1 cellular context compared by ENCODE assay signal in the genomic region with DNA sequence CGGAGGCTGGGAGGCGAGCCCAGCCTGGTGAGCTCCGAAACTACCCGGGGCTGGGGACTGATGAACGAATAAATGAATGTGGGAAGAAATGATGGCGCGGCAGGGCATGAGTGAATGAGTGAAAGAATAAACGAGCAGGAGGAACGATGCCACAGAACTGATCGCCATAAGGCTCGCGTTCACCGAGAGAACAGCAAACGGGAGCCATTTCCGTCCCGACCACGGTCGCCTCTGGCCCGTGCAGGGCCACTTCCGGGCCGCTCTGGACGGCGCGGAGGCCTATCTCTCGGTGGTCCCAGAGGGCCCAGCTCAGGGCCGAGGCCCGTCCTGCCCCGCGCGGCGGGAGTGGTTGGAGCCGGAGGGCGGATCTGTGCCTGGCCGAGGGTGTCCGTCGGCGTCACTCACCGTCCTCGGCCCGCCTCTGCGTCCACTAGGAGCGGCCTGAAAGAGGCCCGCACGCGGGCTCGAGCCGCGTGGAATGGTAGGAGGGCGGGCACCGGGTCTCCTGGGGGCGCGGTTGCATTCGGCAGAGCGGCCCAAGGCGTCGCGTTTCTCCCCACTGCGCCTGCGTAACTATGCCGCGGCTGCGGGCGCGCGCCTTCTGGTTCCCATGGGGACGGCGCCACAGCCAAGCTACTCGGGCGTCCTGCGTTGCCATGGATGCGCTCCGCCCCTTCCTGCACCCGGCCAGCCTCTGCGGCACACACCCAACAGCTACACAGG.
TF ChIP-seq lines count a peak whose summit lies in the region.

TSS of gene ZNF497 (minus strand) at position 480 of the 723 bp plus-strand sequence. CDS start 5,116 bp downstream, outside the sequence.

TF ChIP-seq in K562, 482 proteins besides CTCF, POLR2A, EP300 and RAD21 (continued from another document and continues in another):
- TF ChIP-seq, protein P1, sequence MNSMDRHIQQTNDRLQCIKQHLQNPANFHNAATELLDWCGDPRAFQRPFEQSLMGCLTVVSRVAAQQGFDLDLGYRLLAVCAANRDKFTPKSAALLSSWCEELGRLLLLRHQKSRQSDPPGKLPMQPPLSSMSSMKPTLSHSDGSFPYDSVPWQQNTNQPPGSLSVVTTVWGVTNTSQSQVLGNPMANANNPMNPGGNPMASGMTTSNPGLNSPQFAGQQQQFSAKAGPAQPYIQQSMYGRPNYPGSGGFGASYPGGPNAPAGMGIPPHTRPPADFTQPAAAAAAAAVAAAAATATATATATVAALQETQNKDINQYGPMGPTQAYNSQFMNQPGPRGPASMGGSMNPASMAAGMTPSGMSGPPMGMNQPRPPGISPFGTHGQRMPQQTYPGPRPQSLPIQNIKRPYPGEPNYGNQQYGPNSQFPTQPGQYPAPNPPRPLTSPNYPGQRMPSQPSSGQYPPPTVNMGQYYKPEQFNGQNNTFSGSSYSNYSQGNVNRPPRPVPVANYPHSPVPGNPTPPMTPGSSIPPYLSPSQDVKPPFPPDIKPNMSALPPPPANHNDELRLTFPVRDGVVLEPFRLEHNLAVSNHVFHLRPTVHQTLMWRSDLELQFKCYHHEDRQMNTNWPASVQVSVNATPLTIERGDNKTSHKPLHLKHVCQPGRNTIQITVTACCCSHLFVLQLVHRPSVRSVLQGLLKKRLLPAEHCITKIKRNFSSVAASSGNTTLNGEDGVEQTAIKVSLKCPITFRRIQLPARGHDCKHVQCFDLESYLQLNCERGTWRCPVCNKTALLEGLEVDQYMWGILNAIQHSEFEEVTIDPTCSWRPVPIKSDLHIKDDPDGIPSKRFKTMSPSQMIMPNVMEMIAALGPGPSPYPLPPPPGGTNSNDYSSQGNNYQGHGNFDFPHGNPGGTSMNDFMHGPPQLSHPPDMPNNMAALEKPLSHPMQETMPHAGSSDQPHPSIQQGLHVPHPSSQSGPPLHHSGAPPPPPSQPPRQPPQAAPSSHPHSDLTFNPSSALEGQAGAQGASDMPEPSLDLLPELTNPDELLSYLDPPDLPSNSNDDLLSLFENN (IDR thresholded peaks at IDR 0.05; ENCODE audit: low read depth in 2 of 2, low read length in 2 of 2) = 0 out of 4 replicates have a peak, but pooled peaks of 1 of the 2 experiments have one; percentile 9
- TF ChIP-seq SIX5 (IDR thresholded peaks at IDR 0.05; ENCODE audit: borderline replicate concordance in 1 of 2, insufficient read depth in 1 of 2, low read depth in 1 of 2, low read length in 2 of 2) = peak in 1 of 2 experiments; percentile 45; a peak in 2 of 4 replicates
- no peak; the same call in 1 of the 2 replicates for TF ChIP-seq OTX1 (CRISPR knock-in tag; IDR thresholded peaks at IDR 0.05)
- no peak for TF ChIP-seq IRF9 (tag; IDR thresholded peaks at IDR 0.05)
- no peak for TF ChIP-seq ZNF436 (CRISPR knock-in tag; IDR thresholded peaks at IDR 0.05)
- no peak; a peak in 2 of 4 replicates for TF ChIP-seq SRF (CRISPR knock-in tag; IDR thresholded peaks at IDR 0.05)
- peak; percentile 79; the same call in 1 of the 2 replicates for TF ChIP-seq PML (IDR thresholded peaks at IDR 0.05; ENCODE audit: low read length)
- TF ChIP-seq, protein P2, sequence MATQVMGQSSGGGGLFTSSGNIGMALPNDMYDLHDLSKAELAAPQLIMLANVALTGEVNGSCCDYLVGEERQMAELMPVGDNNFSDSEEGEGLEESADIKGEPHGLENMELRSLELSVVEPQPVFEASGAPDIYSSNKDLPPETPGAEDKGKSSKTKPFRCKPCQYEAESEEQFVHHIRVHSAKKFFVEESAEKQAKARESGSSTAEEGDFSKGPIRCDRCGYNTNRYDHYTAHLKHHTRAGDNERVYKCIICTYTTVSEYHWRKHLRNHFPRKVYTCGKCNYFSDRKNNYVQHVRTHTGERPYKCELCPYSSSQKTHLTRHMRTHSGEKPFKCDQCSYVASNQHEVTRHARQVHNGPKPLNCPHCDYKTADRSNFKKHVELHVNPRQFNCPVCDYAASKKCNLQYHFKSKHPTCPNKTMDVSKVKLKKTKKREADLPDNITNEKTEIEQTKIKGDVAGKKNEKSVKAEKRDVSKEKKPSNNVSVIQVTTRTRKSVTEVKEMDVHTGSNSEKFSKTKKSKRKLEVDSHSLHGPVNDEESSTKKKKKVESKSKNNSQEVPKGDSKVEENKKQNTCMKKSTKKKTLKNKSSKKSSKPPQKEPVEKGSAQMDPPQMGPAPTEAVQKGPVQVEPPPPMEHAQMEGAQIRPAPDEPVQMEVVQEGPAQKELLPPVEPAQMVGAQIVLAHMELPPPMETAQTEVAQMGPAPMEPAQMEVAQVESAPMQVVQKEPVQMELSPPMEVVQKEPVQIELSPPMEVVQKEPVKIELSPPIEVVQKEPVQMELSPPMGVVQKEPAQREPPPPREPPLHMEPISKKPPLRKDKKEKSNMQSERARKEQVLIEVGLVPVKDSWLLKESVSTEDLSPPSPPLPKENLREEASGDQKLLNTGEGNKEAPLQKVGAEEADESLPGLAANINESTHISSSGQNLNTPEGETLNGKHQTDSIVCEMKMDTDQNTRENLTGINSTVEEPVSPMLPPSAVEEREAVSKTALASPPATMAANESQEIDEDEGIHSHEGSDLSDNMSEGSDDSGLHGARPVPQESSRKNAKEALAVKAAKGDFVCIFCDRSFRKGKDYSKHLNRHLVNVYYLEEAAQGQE (CRISPR knock-in tag; IDR thresholded peaks at IDR 0.05; ENCODE audit: low read depth) = peak; percentile 16; the same call in 1 of the 2 replicates
- TF ChIP-seq CBFA2T2 (conservative IDR thresholded peaks at IDR 0.05) = no peak; the same call in 1 of the 2 replicates
- TF ChIP-seq ZNF668 (CRISPR knock-in tag; IDR thresholded peaks at IDR 0.05) = no peak
- TF ChIP-seq ZFP30 (CRISPR knock-in tag; IDR thresholded peaks at IDR 0.05; ENCODE audit: borderline replicate concordance) = no peak
- TF ChIP-seq, protein P3, sequence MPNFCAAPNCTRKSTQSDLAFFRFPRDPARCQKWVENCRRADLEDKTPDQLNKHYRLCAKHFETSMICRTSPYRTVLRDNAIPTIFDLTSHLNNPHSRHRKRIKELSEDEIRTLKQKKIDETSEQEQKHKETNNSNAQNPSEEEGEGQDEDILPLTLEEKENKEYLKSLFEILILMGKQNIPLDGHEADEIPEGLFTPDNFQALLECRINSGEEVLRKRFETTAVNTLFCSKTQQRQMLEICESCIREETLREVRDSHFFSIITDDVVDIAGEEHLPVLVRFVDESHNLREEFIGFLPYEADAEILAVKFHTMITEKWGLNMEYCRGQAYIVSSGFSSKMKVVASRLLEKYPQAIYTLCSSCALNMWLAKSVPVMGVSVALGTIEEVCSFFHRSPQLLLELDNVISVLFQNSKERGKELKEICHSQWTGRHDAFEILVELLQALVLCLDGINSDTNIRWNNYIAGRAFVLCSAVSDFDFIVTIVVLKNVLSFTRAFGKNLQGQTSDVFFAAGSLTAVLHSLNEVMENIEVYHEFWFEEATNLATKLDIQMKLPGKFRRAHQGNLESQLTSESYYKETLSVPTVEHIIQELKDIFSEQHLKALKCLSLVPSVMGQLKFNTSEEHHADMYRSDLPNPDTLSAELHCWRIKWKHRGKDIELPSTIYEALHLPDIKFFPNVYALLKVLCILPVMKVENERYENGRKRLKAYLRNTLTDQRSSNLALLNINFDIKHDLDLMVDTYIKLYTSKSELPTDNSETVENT (CRISPR knock-in tag; IDR thresholded peaks at IDR 0.05) = peak; percentile 98
- TF ChIP-seq, protein P4, sequence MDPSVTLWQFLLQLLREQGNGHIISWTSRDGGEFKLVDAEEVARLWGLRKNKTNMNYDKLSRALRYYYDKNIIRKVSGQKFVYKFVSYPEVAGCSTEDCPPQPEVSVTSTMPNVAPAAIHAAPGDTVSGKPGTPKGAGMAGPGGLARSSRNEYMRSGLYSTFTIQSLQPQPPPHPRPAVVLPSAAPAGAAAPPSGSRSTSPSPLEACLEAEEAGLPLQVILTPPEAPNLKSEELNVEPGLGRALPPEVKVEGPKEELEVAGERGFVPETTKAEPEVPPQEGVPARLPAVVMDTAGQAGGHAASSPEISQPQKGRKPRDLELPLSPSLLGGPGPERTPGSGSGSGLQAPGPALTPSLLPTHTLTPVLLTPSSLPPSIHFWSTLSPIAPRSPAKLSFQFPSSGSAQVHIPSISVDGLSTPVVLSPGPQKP (CRISPR knock-in tag; IDR thresholded peaks at IDR 0.05) = no peak
- TF ChIP-seq MYNN (IDR thresholded peaks at IDR 0.05) = no peak; the same call in 1 of the 2 replicates
- TF ChIP-seq MYNN (CRISPR knock-in tag; IDR thresholded peaks at IDR 0.05) = no peak
- TF ChIP-seq FUS (optimal IDR thresholded peaks at IDR 0.05; ENCODE audit: low read depth, low read length) = no peak
- TF ChIP-seq, protein P5, sequence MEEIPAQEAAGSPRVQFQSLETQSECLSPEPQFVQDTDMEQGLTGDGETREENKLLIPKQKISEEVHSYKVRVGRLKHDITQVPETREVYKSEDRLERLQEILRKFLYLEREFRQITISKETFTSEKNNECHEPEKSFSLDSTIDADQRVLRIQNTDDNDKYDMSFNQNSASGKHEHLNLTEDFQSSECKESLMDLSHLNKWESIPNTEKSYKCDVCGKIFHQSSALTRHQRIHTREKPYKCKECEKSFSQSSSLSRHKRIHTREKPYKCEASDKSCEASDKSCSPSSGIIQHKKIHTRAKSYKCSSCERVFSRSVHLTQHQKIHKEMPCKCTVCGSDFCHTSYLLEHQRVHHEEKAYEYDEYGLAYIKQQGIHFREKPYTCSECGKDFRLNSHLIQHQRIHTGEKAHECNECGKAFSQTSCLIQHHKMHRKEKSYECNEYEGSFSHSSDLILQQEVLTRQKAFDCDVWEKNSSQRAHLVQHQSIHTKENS (CRISPR knock-in tag; IDR thresholded peaks at IDR 0.05) = no peak
- TF ChIP-seq STAT5B (CRISPR knock-in tag; IDR thresholded peaks at IDR 0.05) = no peak
- peak; percentile 95 for TF ChIP-seq GABPB1 (CRISPR knock-in tag; IDR thresholded peaks at IDR 0.05)
- TF ChIP-seq ZKSCAN1 (IDR thresholded peaks at IDR 0.05; ENCODE audit: low read depth, low read length) = no peak
- 0 out of 2 replicates have a peak, but pooled peaks have one; percentile 36 for TF ChIP-seq ZZZ3 (IDR thresholded peaks at IDR 0.05)
- no peak for TF ChIP-seq ZNF174 (CRISPR knock-in tag; IDR thresholded peaks at IDR 0.05)
- TF ChIP-seq POLR3G (IDR thresholded peaks at IDR 0.05; ENCODE audit: extremely low read depth, insufficient read length, insufficient replicate concordance) = no peak
- peak; percentile 76 for TF ChIP-seq PRDM10 (IDR thresholded peaks at IDR 0.05; ENCODE audit: partially characterized antibody)
- no peak for TF ChIP-seq NCOA2 (IDR thresholded peaks at IDR 0.05; ENCODE audit: partially characterized antibody in 2 of 2)
- TF ChIP-seq MTF1 (CRISPR knock-in tag; IDR thresholded peaks at IDR 0.05; ENCODE audit: borderline replicate concordance) = no peak
- TF ChIP-seq HDAC6 (IDR thresholded peaks at IDR 0.05; ENCODE audit: low read depth, low read length) = no peak
- peak; percentile 75 for TF ChIP-seq DPF2 (IDR thresholded peaks at IDR 0.05)
- TF ChIP-seq, protein P6, sequence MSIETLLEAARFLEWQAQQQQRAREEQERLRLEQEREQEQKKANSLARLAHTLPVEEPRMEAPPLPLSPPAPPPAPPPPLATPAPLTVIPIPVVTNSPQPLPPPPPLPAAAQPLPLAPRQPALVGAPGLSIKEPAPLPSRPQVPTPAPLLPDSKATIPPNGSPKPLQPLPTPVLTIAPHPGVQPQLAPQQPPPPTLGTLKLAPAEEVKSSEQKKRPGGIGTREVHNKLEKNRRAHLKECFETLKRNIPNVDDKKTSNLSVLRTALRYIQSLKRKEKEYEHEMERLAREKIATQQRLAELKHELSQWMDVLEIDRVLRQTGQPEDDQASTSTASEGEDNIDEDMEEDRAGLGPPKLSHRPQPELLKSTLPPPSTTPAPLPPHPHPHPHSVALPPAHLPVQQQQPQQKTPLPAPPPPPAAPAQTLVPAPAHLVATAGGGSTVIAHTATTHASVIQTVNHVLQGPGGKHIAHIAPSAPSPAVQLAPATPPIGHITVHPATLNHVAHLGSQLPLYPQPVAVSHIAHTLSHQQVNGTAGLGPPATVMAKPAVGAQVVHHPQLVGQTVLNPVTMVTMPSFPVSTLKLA (conservative IDR thresholded peaks at IDR 0.05) = peak; percentile 96 to 98
- TF ChIP-seq, protein P7, sequence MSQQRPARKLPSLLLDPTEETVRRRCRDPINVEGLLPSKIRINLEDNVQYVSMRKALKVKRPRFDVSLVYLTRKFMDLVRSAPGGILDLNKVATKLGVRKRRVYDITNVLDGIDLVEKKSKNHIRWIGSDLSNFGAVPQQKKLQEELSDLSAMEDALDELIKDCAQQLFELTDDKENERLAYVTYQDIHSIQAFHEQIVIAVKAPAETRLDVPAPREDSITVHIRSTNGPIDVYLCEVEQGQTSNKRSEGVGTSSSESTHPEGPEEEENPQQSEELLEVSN (IDR thresholded peaks at IDR 0.05; ENCODE audit: borderline replicate concordance in 1 of 2, extremely low read depth in 1 of 2, insufficient read depth in 1 of 2, insufficient read length in 1 of 2, low read depth in 1 of 2, low read length in 1 of 2, poor library complexity in 1 of 2, severe bottlenecking in 1 of 2) = peak; percentile 47 to 73
- no peak for TF ChIP-seq TFAM (CRISPR knock-in tag; conservative IDR thresholded peaks at IDR 0.05)
